9 cellular contexts compared by ENCODE assay signal in genomic region chr4:107736924-107737448, GRCh38. TPM values are rescaled to one million over a fixed set of nuclear protein-coding genes. Genes with fewer than 3 reads are reported as not detected.
DNase-seq lines count a peak whose midpoint lies in the region; ATAC-seq and TF ChIP-seq lines count a peak whose summit lies in the region.
"Had no signal": no experiment of that assay in that cellular context is flagged by ENCODE, and none has a peak within 500 bp of the region (broad histone marks: within the 10 kb centered on the region; RNA-seq: fewer than 3 reads in every experiment).

No MANE protein-coding gene starts in this region.

- no peaks in the 10 kb centered on the region for H3K27me3 Mint-ChIP-seq in activated naive CD8-positive, alpha-beta T cell treated with anti-CD3 and anti-CD28 coated beads, Interleukin-2, amount 50 U/mL, for 24 hours
- H3K27me3 Mint-ChIP-seq: activated naive CD4-positive, alpha-beta T cell treated with anti-CD3 and anti-CD28 coated beads, Interleukin-2, amount 50 U/mL, for 24 hours had no signal

- H3K27ac ChIP-seq in SJCRH30, result no peak overlapping the region
- H3K27ac ChIP-seq in hepatocyte, result no peak overlapping the region

- H3K79me2 ChIP-seq in hepatocyte, result no peaks in the 10 kb centered on the region

- no peak overlapping the region for H3K27ac Mint-ChIP-seq in activated naive CD8-positive, alpha-beta T cell treated with anti-CD3 and anti-CD28 coated beads, Interleukin-2, amount 50 U/mL, for 24 hours
- H3K27ac Mint-ChIP-seq: activated naive CD4-positive, alpha-beta T cell treated with anti-CD3 and anti-CD28 coated beads, Interleukin-2, amount 50 U/mL, for 24 hours had no signal

- H3K4me3 ChIP-seq in GM06990 (replicated peaks; ENCODE audit: low read depth, low read length) (no peak overlapping the region), SJCRH30 (no peak overlapping the region), hepatocyte (no peak overlapping the region)

- H3K9me3 Mint-ChIP-seq in activated naive CD8-positive, alpha-beta T cell treated with anti-CD3 and anti-CD28 coated beads, Interleukin-2, amount 50 U/mL, for 24 hours, result no peaks in the 10 kb centered on the region
- H3K9me3 Mint-ChIP-seq: activated naive CD4-positive, alpha-beta T cell treated with anti-CD3 and anti-CD28 coated beads, Interleukin-2, amount 50 U/mL, for 24 hours had no signal

- peak; percentile 78 for TF ChIP-seq CTCF in GM06990 (IDR thresholded peaks at IDR 0.05; ENCODE audit: insufficient read depth, low read length, poor library complexity, severe bottlenecking)
- peak; percentile 65 for TF ChIP-seq CTCF in hepatocyte (IDR thresholded peaks at IDR 0.05; ENCODE audit: poor library complexity)

- no peaks in the 10 kb centered on the region for H3K36me3 Mint-ChIP-seq in activated naive CD8-positive, alpha-beta T cell treated with anti-CD3 and anti-CD28 coated beads, Interleukin-2, amount 50 U/mL, for 24 hours (ENCODE audit: low read depth)
- H3K36me3 Mint-ChIP-seq: activated naive CD4-positive, alpha-beta T cell treated with anti-CD3 and anti-CD28 coated beads, Interleukin-2, amount 50 U/mL, for 24 hours had no signal

- H2AFZ ChIP-seq in hepatocyte, result no peak overlapping the region

- no peaks in the 10 kb centered on the region for H3K9me2 ChIP-seq in hepatocyte (replicated peaks; ENCODE audit: insufficient read depth)

- H3K9me3 ChIP-seq in SJCRH30 (replicated peaks) (no peaks in the 10 kb centered on the region), hepatocyte (ENCODE audit: low read depth) (no peaks in the 10 kb centered on the region)

- peak overlapping the region; percentile 4 for H3K4me2 ChIP-seq in hepatocyte

- H4K20me1 ChIP-seq in hepatocyte (ENCODE audit: insufficient read depth, poor library complexity, severe bottlenecking), result no peaks in the 10 kb centered on the region

- no peak overlapping the region for H3K4me3 Mint-ChIP-seq in activated naive CD8-positive, alpha-beta T cell treated with anti-CD3 and anti-CD28 coated beads, Interleukin-2, amount 50 U/mL, for 24 hours
- H3K4me3 Mint-ChIP-seq: activated naive CD4-positive, alpha-beta T cell treated with anti-CD3 and anti-CD28 coated beads, Interleukin-2, amount 50 U/mL, for 24 hours had no signal

- ATAC-seq in GM21423 (IDR thresholded peaks at IDR 0.05; ENCODE audit: unreplicated experiment), result peak; percentile 63
- peak; percentile 47 for ATAC-seq in HG03575 (IDR thresholded peaks at IDR 0.05; ENCODE audit: extremely low read depth, insufficient number of reproducible peaks, low FRiP score, unreplicated experiment)
- ATAC-seq in activated naive CD8-positive, alpha-beta T cell treated with anti-CD3 and anti-CD28 coated beads, Interleukin-2, amount 50 U/mL, for 24 hours, result peak; percentile 75

- 65% methylated on average over 7 of the region's 7 CpGs for WGBS in hepatocyte (ENCODE audit: low lambda C conversion rate, missing lambda C conversion rate)

- H3K36me3 ChIP-seq in GM06990 (ENCODE audit: control insufficient read depth, insufficient read depth, low read length) (no peaks in the 10 kb centered on the region), SJCRH30 (no peaks in the 10 kb centered on the region), hepatocyte (replicated peaks; ENCODE audit: insufficient read depth, low read depth) (no peaks in the 10 kb centered on the region)

- H3K4me1 Mint-ChIP-seq in activated naive CD8-positive, alpha-beta T cell treated with anti-CD3 and anti-CD28 coated beads, Interleukin-2, amount 50 U/mL, for 24 hours, result peaks cover 1% of the 10 kb centered on the region
- H3K4me1 Mint-ChIP-seq: activated naive CD4-positive, alpha-beta T cell treated with anti-CD3 and anti-CD28 coated beads, Interleukin-2, amount 50 U/mL, for 24 hours had no signal

- peaks cover 25% of the 10 kb centered on the region for H3K4me1 ChIP-seq in SJCRH30
- peaks cover 34% of the 10 kb centered on the region for H3K4me1 ChIP-seq in hepatocyte (ENCODE audit: insufficient read depth)

- no peak for DNase-seq in GM06990 (ENCODE audit: extremely low read depth, insufficient read length)
- DNase-seq in SJCRH30, result peak; percentile 61 to 81
- DNase-seq in activated naive CD8-positive, alpha-beta T cell treated with anti-CD3 and anti-CD28 coated beads, Interleukin-2, amount 50 U/mL, for 24 hours, result peak; percentile 50
- peak; percentile 72 for DNase-seq in hepatocyte (ENCODE audit: low spot score)
- DNase-seq in stimulated activated CD4-positive, alpha-beta T cell treated with anti-CD3 and anti-CD28 coated beads, Interleukin-2, amount 100 ng/mL, for 4 hours (ENCODE audit: low read depth), result peak; percentile 16
- DNase-seq in NCI-H187 (lab: John Stamatoyannopoulos, UW), result no peak

- H3K27me3 ChIP-seq in GM06990 (replicated peaks; ENCODE audit: control insufficient read depth, insufficient read depth, low read length) (no peaks in the 10 kb centered on the region), SJCRH30 (no peaks in the 10 kb centered on the region), hepatocyte (no peaks in the 10 kb centered on the region)

RNA-seq across cellular contexts. Expression of gene PAPSS1, which starts 17.0 kb away (rescaled TPM):
- total RNA-seq in SJCRH30 (2014; rRNA removed; shearing (Covaris generic)), result 46.5 and 50.0 TPM in 2 replicates
- 103 TPM in 2 replicates for total RNA-seq in hepatocyte
- 102 and 107 TPM in 2 replicates for polyA plus RNA-seq in hepatocyte

Comparison
In these comparisons a context has a peak if more than half of its experiments do, and no peak if none do; other contexts are left out.
1. DNase-seq: peak in SJCRH30 (2 of 2), activated naive CD8-positive, alpha-beta T cell treated with anti-CD3 and anti-CD28 coated beads, Interleukin-2, amount 50 U/mL, for 24 hours (single experiment), hepatocyte (single experiment) and stimulated activated CD4-positive, alpha-beta T cell treated with anti-CD3 and anti-CD28 coated beads, Interleukin-2, amount 100 ng/mL, for 4 hours (single experiment); none in GM06990 (single experiment) and NCI-H187 (0 of 2).
2. Peak in every context shown above with its lines, with median percentiles within 50 percentile points of each other: ATAC-seq.